15 cellular contexts compared by ENCODE assay signal in genomic region chr6:151136141-151136755, GRCh38.
DNase-seq lines count a peak whose midpoint lies in the region; ATAC-seq, FAIRE-seq and TF ChIP-seq lines count a peak whose summit lies in the region.
"Had no signal": no experiment of that assay in that cellular context is flagged by ENCODE, and none has a peak within 500 bp of the region (broad histone marks: within the 10 kb centered on the region; RNA-seq: fewer than 3 reads in every experiment).

No MANE protein-coding gene starts in this region.

- H3K18ac ChIP-seq in mesendoderm (ENCODE audit: low read length): no peak overlapping the region

- H3K4me1 ChIP-seq in HEK293 (ENCODE audit: control insufficient read depth, insufficient read depth, low read length) (no peaks in the 10 kb centered on the region), pancreas (peaks cover 0 to 13% (median 4%) of the 10 kb centered on the region in 3 donors), mesendoderm (ENCODE audit: control insufficient read depth, low read depth, low read length) (no peaks in the 10 kb centered on the region)
- H3K4me1 ChIP-seq: gastrocnemius medialis, thyroid gland had no signal

- no peak overlapping the region for H2BK120ac ChIP-seq in mesendoderm (ENCODE audit: low read depth, low read length)

- H3K9me3 ChIP-seq in HEK293 (ENCODE audit: control insufficient read depth, insufficient read depth, low read depth, low read length): no peaks in the 10 kb centered on the region
- no peaks in the 10 kb centered on the region for H3K9me3 ChIP-seq in pancreas
- H3K9me3 ChIP-seq: gastrocnemius medialis, neutrophil, thyroid gland had no signal

- no peaks in the 10 kb centered on the region for H3K79me2 ChIP-seq in mesendoderm (ENCODE audit: control insufficient read depth, insufficient read depth, low read length)

- H4K5ac ChIP-seq in mesendoderm (ENCODE audit: low read length): no peak overlapping the region

- FAIRE-seq in pancreas (lab: Jason Lieb, UNC): no peak
- FAIRE-seq: TTC549 had no signal

- no peaks in the 10 kb centered on the region for H3K79me1 ChIP-seq in mesendoderm (ENCODE audit: low read length)

- intact Hi-C loops in pancreas (cut with DNase I): no loop called here

- CTCF ChIA-PET in HEK293 (lab: Yijun Ruan, JAX): interaction anchor here (1.0 kb wide), 1 partner anchor 122 kb away, joined by 6 read pairs; no protein-coding TSS in a partner anchor

- no peak overlapping the region for H3K56ac ChIP-seq in mesendoderm (ENCODE audit: low read length)

- H3K27ac ChIP-seq in HEK293 (ENCODE audit: extremely low read depth, low read depth, low read length) (no peak overlapping the region), pancreas (peak overlapping the region in 3 of 4 donors; percentile 41 to 49 (median 42)), mesendoderm (ENCODE audit: low read depth, low read length) (no peak overlapping the region)
- H3K27ac ChIP-seq: gastrocnemius medialis, neutrophil, thyroid gland had no signal

- H4K8ac ChIP-seq in mesendoderm (ENCODE audit: low read depth, low read length): no peak overlapping the region

- peak; percentile 81 to 90 (median 86) for ATAC-seq in pancreas
- ATAC-seq in GM21447 (IDR thresholded peaks at IDR 0.05; ENCODE audit: unreplicated experiment): no peak
- no peak for ATAC-seq in HG03097 (IDR thresholded peaks at IDR 0.05; ENCODE audit: low FRiP score, unreplicated experiment)

- TF ChIP-seq CTCF in HEK293 (tag by site-specific recombination; IDR thresholded peaks at IDR 0.05) (no peak), pancreas (IDR thresholded peaks at IDR 0.05) (no peak)

- H3K27me3 ChIP-seq in pancreas (no peaks in the 10 kb centered on the region), mesendoderm (ENCODE audit: insufficient read depth, low read length, poor library complexity) (no peaks in the 10 kb centered on the region)
- H3K27me3 ChIP-seq: gastrocnemius medialis, neutrophil, thyroid gland had no signal

- H3K4ac ChIP-seq in mesendoderm (ENCODE audit: low read depth, low read length): no peak overlapping the region

- H3K36me3 ChIP-seq in HEK293 (ENCODE audit: control insufficient read depth in 2 of 2, insufficient read depth in 1 of 2, low read length in 2 of 2) (no peaks in the 10 kb centered on the region), pancreas (no peaks in the 10 kb centered on the region), mesendoderm (ENCODE audit: control insufficient read depth, insufficient read depth, low read length) (no peaks in the 10 kb centered on the region)
- H3K36me3 ChIP-seq: gastrocnemius medialis, neutrophil, thyroid gland had no signal

- no peak overlapping the region for H3K9ac ChIP-seq in mesendoderm (ENCODE audit: low read length)

- H3K4me3 ChIP-seq in HEK293 (ENCODE audit: low read depth, low read length) (no peak overlapping the region), pancreas (peak overlapping the region in 2 of 4 donors; percentile 5 to 21), mesendoderm (ENCODE audit: low read length) (no peak overlapping the region)
- H3K4me3 ChIP-seq: gastrocnemius medialis, thyroid gland had no signal

- no peak overlapping the region for H3K4me2 ChIP-seq in mesendoderm (ENCODE audit: low read length)

- peak; percentile 61 for DNase-seq in amniotic epithelial cell (ENCODE audit: low read depth)
- DNase-seq in kidney glomerular epithelial cell (lab: John Stamatoyannopoulos, UW): peak; percentile 28
- DNase-seq in pancreas: peak in 2 of 6 donors; percentile 31 to 36
- no peak for DNase-seq in mesendoderm
- DNase-seq in activated naive CD4-positive, alpha-beta T cell treated with anti-CD3 and anti-CD28 coated beads, Interleukin-2, amount 50 U/mL, for 16 hours: no peak
- DNase-seq: activated effector memory CD4-positive, alpha-beta T cell treated with anti-CD3 and anti-CD28 coated beads, Interleukin-2, amount 50 U/mL, for 16 hours; gastrocnemius medialis; HCEC 1CT; NCI-H2029 treated with DMSO at 0.1 percent for 48 hours; thyroid gland had no signal

- H2AK5ac ChIP-seq in mesendoderm (ENCODE audit: low read length): no peak overlapping the region

- H2BK15ac ChIP-seq in mesendoderm (replicated peaks; ENCODE audit: low read depth): no peak overlapping the region

- H3K23ac ChIP-seq in mesendoderm (ENCODE audit: low read length): no peak overlapping the region

- POLR2A ChIA-PET in HEK293 (lab: Yijun Ruan, JAX): no interaction called here

- 9 to 11% methylated on average over 12 of the region's 12 CpGs for WGBS in pancreas, 2 donors
- WGBS in mesendoderm (ENCODE audit: extremely low coverage, insufficient coverage, low lambda C conversion rate): no CpG with 5 or more reads among the region's 12 CpGs

- H2BK5ac ChIP-seq in mesendoderm (ENCODE audit: low read length): no peak overlapping the region

TF ChIP-seq in HEK293, 187 proteins besides CTCF, POLR2A, EP300 and RAD21:
- TF ChIP-seq ZSCAN30 (tag by site-specific recombination; IDR thresholded peaks at IDR 0.05): peak; percentile 64; the same call in 1 of the 2 replicates
- no peak for TF ChIP-seq KLF1 (tag by site-specific recombination; IDR thresholded peaks at IDR 0.05)

Comparison
In these comparisons a context has a peak if more than half of its experiments do, and no peak if none do; other contexts are left out.
1. H3K27ac ChIP-seq: peak in pancreas (3 of 4); none in HEK293 (single experiment) and mesendoderm (single experiment).
2. DNase-seq: peak in amniotic epithelial cell (single experiment) and kidney glomerular epithelial cell (single experiment); none in mesendoderm (single experiment) and activated naive CD4-positive, alpha-beta T cell treated with anti-CD3 and anti-CD28 coated beads, Interleukin-2, amount 50 U/mL, for 16 hours (single experiment).
3. ATAC-seq: peak in pancreas (4 of 4); none in GM21447 (single experiment) and HG03097 (single experiment).